In genomic region chr1:60156371-60156770, GRCh38 we compare ENCODE assay signal across 8 cellular contexts.
"Had no signal": no experiment of that assay in that cellular context is flagged by ENCODE, and none has a peak within 500 bp of the region (broad histone marks: within the 10 kb centered on the region; RNA-seq: fewer than 3 reads in every experiment).

No MANE protein-coding gene starts in this region.

- H3K9ac ChIP-seq: GM23248 had no signal

- H3K4me3 Mint-ChIP-seq: GM23338, H9, HFFc6 had no signal

- H3K36me3 ChIP-seq: HAP-1 had no signal

- H3K4me2 ChIP-seq: GM23338 had no signal

- H3K9me3 Mint-ChIP-seq: GM23338, H9, HFFc6 had no signal

- H3K27ac ChIP-seq: GM23248 had no signal

- H3K9me3 ChIP-seq: HAP-1 had no signal

- FAIRE-seq: H54 had no signal

- DNase-seq: GOT3, HCEC 1CT had no signal

- H3K4me1 ChIP-seq: HAP-1 had no signal

- H3K27ac Mint-ChIP-seq: GM23338, H9, HFFc6 had no signal

- H2AFZ ChIP-seq: GM23248, GM23338 had no signal

- H3K4me3 ChIP-seq: GM23248, GM23338, HAP-1 had no signal
